31 cellular contexts compared by ENCODE assay signal in the genomic region with DNA sequence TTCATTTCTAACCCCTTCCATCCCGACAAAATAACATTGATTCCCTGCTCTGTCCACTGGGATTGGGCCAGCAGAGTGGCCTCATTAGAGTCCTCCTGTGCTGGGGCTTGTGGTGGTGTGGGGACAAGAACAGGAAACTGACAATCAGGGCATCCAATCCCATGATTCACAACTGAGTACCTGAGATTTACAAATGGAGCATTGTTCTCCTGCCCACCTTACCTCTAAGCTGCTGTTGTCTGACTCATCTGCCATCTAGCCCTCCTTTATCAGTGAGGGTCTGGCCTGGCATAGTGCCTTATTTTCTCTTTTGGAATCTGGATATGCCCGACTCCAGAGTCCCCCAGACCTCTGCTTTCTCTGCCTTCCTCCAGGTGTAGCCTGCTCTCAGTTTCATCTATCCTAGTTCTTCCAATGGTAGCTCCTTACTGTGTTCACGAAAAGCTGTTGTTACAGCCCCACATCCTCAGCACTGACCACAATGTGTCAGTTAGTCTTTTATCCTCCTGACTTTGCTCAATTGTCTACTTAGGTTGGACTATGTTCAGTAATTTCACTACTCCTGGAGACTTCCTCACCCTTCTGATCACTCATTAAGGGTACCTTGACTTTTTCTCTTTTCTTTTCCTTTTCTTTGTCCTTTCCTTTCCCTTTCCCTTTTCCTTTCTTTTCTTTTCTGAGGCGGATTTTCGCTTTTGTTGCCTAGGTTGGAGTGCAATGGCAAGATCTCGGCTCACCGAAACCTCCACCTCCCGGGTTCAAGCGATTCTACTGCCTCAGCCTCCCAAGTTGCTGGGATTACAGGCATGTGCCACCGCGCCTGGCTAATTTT. TPM values are rescaled to one million over a fixed set of nuclear protein-coding genes. Genes with fewer than 3 reads are reported as not detected.
DNase-seq lines count a peak whose midpoint lies in the region; ATAC-seq, FAIRE-seq and TF ChIP-seq lines count a peak whose summit lies in the region.
"Had no signal": no experiment of that assay in that cellular context is flagged by ENCODE, and none has a peak within 500 bp of the region (broad histone marks: within the 10 kb centered on the region; RNA-seq: fewer than 3 reads in every experiment).

No MANE protein-coding gene starts in this region.

- no peak overlapping the region for H2AFZ ChIP-seq in Loucy (ENCODE audit: low read length)
- H2AFZ ChIP-seq: parathyroid adenoma had no signal

- no peak overlapping the region for H3K4me3 ChIP-seq in Loucy (ENCODE audit: low read length, poor library complexity, severe bottlenecking)
- H3K4me3 ChIP-seq in epithelial cell of esophagus (ENCODE audit: low read length): no peak overlapping the region
- H3K4me3 ChIP-seq: cardiac muscle cell, colonic mucosa, left lung, SK-N-MC, skin epidermis, upper lobe of right lung had no signal

- peaks cover 49% of the 10 kb centered on the region for H3K4me1 ChIP-seq in Loucy (ENCODE audit: insufficient read depth, low read length, poor library complexity, severe bottlenecking)
- H3K4me1 ChIP-seq: colonic mucosa, upper lobe of right lung had no signal

- H3K9me2 ChIP-seq in Loucy (replicated peaks; ENCODE audit: low read depth, low read length): no peaks in the 10 kb centered on the region

- H3F3A ChIP-seq in Loucy (ENCODE audit: low read depth): 0 out of 2 replicates have a peak, but pooled peaks cover 3% of the 10 kb centered on the region

- peak; percentile 43 to 59 for ATAC-seq in activated T-cell treated with anti-CD3 and anti-CD28 coated beads, Interleukin-2, amount 50 U/mL, for 72 hours (replicated peaks in 1 of 2)
- ATAC-seq in GM18867 (IDR thresholded peaks at IDR 0.05; ENCODE audit: unreplicated experiment): no peak
- ATAC-seq: activated CD4-positive, CD25-positive, alpha-beta regulatory T cell treated with anti-CD3 and anti-CD28 coated beads, Interleukin-2, amount 50 U/mL, for 24 hours; left lung; upper lobe of right lung had no signal

- peaks cover 0 to 1% of the 10 kb centered on the region in 2 donors for H3K9me3 Mint-ChIP-seq in activated T-cell treated with anti-CD3 and anti-CD28 coated beads, Interleukin-2, amount 50 U/mL, for 72 hours
- H3K9me3 Mint-ChIP-seq: activated CD4-positive, alpha-beta memory T cell treated with anti-CD3 and anti-CD28 coated beads for 36 hours; CD4-positive, alpha-beta memory T cell; T-helper 1 cell treated with Interleukin-12 subunit alpha and Interleukin-12 subunit beta and Interleukin-4 antibody, amounts not matched to agents 30 μg/mL and 1 μg/mL, for 36 hours had no signal

- peak overlapping the region; percentile 26 for H3K4me2 ChIP-seq in Loucy (ENCODE audit: low read depth, low read length, poor library complexity, severe bottlenecking)

- no peaks in the 10 kb centered on the region for H3K27me3 ChIP-seq in Loucy (ENCODE audit: insufficient read depth, low read length, poor library complexity, severe bottlenecking)
- H3K27me3 ChIP-seq: cardiac muscle cell, colonic mucosa had no signal

- no peak for FAIRE-seq in urothelium cell line (lab: Jason Lieb, UNC)

- no peak for DNase-seq in activated T-cell treated with anti-CD3 and anti-CD28 coated beads, Interleukin-2, amount 50 U/mL, for 72 hours
- no peak for DNase-seq in activated T-cell treated with anti-CD3 and anti-CD28 coated beads, Interleukin-2, amount 50 U/mL, for 1 hour
- DNase-seq in epithelial cell of esophagus (ENCODE audit: low read depth) (peak; percentile 4), urothelium cell line (ENCODE audit: low spot score) (peak; percentile 44), GOT3 (lab: John Stamatoyannopoulos, UW) (no peak)
- DNase-seq: activated CD4-positive, alpha-beta memory T cell treated with anti-CD3 and anti-CD28 coated beads for 36 hours; activated effector memory CD4-positive, alpha-beta T cell treated with anti-CD3 and anti-CD28 coated beads, Interleukin-2, amount 50 U/mL, for 16 hours; activated naive CD8-positive, alpha-beta T cell treated with anti-CD3 and anti-CD28 coated beads, Interleukin-2, amount 10 ng/mL, durations not matched to agents 7 days and 5 days; aorta; CD4-positive, alpha-beta memory T cell; colonic mucosa; DMS 273 treated with DMSO at 0.1 percent for 48 hours; effector CD4-positive, alpha-beta T cell; left lung; mesenchymal stem cell; NCI-H1105; NCI-H187 treated with DMSO at 0.1 percent for 48 hours; NCI-H2171; NCI-H510A; retina; stimulated activated naive CD4-positive, alpha-beta T cell; upper lobe of right lung had no signal

- H3K4me1 Mint-ChIP-seq in activated T-cell treated with anti-CD3 and anti-CD28 coated beads, Interleukin-2, amount 50 U/mL, for 72 hours (ENCODE audit: low read depth): peaks cover 52% of the 10 kb centered on the region

- no peaks in the 10 kb centered on the region for H3K27me3 Mint-ChIP-seq in activated T-cell treated with anti-CD3 and anti-CD28 coated beads, Interleukin-2, amount 50 U/mL, for 72 hours (ENCODE audit: low read depth)

- no peak for TF ChIP-seq CTCF in Loucy (conservative IDR thresholded peaks at IDR 0.05; ENCODE audit: low read length)
- no peak for TF ChIP-seq CTCF in epithelial cell of esophagus (IDR thresholded peaks at IDR 0.05; ENCODE audit: insufficient read depth, low read depth, low read length, missing control alignments)

- no peaks in the 10 kb centered on the region for H3K9me3 ChIP-seq in Loucy (ENCODE audit: insufficient read depth, low read depth, low read length)
- H3K9me3 ChIP-seq: colonic mucosa, left lung, upper lobe of right lung had no signal

- no peak overlapping the region for H3K4me3 Mint-ChIP-seq in activated T-cell treated with anti-CD3 and anti-CD28 coated beads, Interleukin-2, amount 50 U/mL, for 72 hours
- H3K4me3 Mint-ChIP-seq: activated CD4-positive, alpha-beta memory T cell treated with anti-CD3 and anti-CD28 coated beads for 36 hours; activated naive CD8-positive, alpha-beta T cell treated with anti-CD3 and anti-CD28 coated beads, Interleukin-2, amount 10 ng/mL, durations not matched to agents 7 days and 5 days; B cell; CD4-positive, alpha-beta memory T cell had no signal

- no peaks in the 10 kb centered on the region for H3K36me3 Mint-ChIP-seq in activated T-cell treated with anti-CD3 and anti-CD28 coated beads, Interleukin-2, amount 50 U/mL, for 72 hours (ENCODE audit: insufficient read depth in 2 of 2)
- H3K36me3 Mint-ChIP-seq: activated CD4-positive, alpha-beta memory T cell treated with anti-CD3 and anti-CD28 coated beads for 36 hours; activated naive CD8-positive, alpha-beta T cell treated with anti-CD3 and anti-CD28 coated beads, Interleukin-2, amount 10 ng/mL, durations not matched to agents 7 days and 5 days; CD4-positive, alpha-beta memory T cell had no signal

- H3K27ac Mint-ChIP-seq in activated T-cell treated with anti-CD3 and anti-CD28 coated beads, Interleukin-2, amount 50 U/mL, for 72 hours: no peak overlapping the region
- H3K27ac Mint-ChIP-seq: activated CD4-positive, alpha-beta memory T cell treated with anti-CD3 and anti-CD28 coated beads for 36 hours; activated naive CD8-positive, alpha-beta T cell treated with anti-CD3 and anti-CD28 coated beads, Interleukin-2, amount 10 ng/mL, durations not matched to agents 7 days and 5 days; B cell had no signal

- no peaks in the 10 kb centered on the region for H4K20me1 ChIP-seq in Loucy (ENCODE audit: insufficient read depth, low read length, poor library complexity, severe bottlenecking)

- no peak overlapping the region for H3K9ac ChIP-seq in Loucy (ENCODE audit: low read depth, low read length, poor library complexity, severe bottlenecking)
- H3K9ac ChIP-seq: parathyroid adenoma had no signal

- no peaks in the 10 kb centered on the region for H3K36me3 ChIP-seq in Loucy (ENCODE audit: insufficient read depth, low read length)
- H3K36me3 ChIP-seq: cardiac muscle cell, colonic mucosa, left lung, upper lobe of right lung had no signal

- no peaks in the 10 kb centered on the region for H3K79me2 ChIP-seq in Loucy (ENCODE audit: insufficient read depth, low read length)
- H3K79me2 ChIP-seq: parathyroid adenoma had no signal

RNA-seq across cellular contexts. Expression of a gene that starts 13.4 kb away (rescaled TPM):
- not detected for total RNA-seq in activated T-cell treated with anti-CD3 and anti-CD28 coated beads, Interleukin-2, amount 50 U/mL, for 72 hours
- total RNA-seq: activated CD4-positive, alpha-beta memory T cell treated with anti-CD3 and anti-CD28 coated beads for 36 hours; activated naive CD8-positive, alpha-beta T cell treated with anti-CD3 and anti-CD28 coated beads, Interleukin-2, amount 10 ng/mL, durations not matched to agents 7 days and 5 days; aorta; B cell; cardiac muscle cell; CD4-positive, alpha-beta memory T cell; colonic mucosa; left lung; upper lobe of right lung had no signal

RNA-seq across cellular contexts. Expression of a gene that starts 42.0 kb away (rescaled TPM):
- not detected for total RNA-seq in activated T-cell treated with anti-CD3 and anti-CD28 coated beads, Interleukin-2, amount 50 U/mL, for 72 hours
- total RNA-seq: activated CD4-positive, alpha-beta memory T cell treated with anti-CD3 and anti-CD28 coated beads for 36 hours; activated naive CD8-positive, alpha-beta T cell treated with anti-CD3 and anti-CD28 coated beads, Interleukin-2, amount 10 ng/mL, durations not matched to agents 7 days and 5 days; B cell; CD4-positive, alpha-beta memory T cell; colonic mucosa had no signal

Comparison
In these comparisons a context has a peak if more than half of its experiments do, and no peak if none do; other contexts are left out.
1. DNase-seq: peak in epithelial cell of esophagus (single experiment) and urothelium cell line (single experiment); none in activated T-cell treated with anti-CD3 and anti-CD28 coated beads, Interleukin-2, amount 50 U/mL, for 72 hours (0 of 2), activated T-cell treated with anti-CD3 and anti-CD28 coated beads, Interleukin-2, amount 50 U/mL, for 1 hour (single experiment) and GOT3 (single experiment).